Comparison of ENCODE assay signal across 21 cellular contexts in genomic region chr10:77398558-77398957, GRCh38.
DNase-seq lines count a peak whose midpoint lies in the region; ATAC-seq and TF ChIP-seq lines count a peak whose summit lies in the region.
"Had no signal": no experiment of that assay in that cellular context is flagged by ENCODE, and none has a peak within 500 bp of the region (broad histone marks: within the 10 kb centered on the region; RNA-seq: fewer than 3 reads in every experiment).

No MANE protein-coding gene starts in this region.

- H3K9me3 ChIP-seq in Karpas-422 (ENCODE audit: low read length), result no peaks in the 10 kb centered on the region
- H3K9me3 ChIP-seq in psoas muscle, result no peaks in the 10 kb centered on the region
- H3K9me3 ChIP-seq: MG63 had no signal

- H3K4me1 ChIP-seq in Karpas-422 (ENCODE audit: low read length), result peaks cover 19% of the 10 kb centered on the region
- peaks cover 39% of the 10 kb centered on the region for H3K4me1 ChIP-seq in psoas muscle

- no peaks in the 10 kb centered on the region for H3K9me2 ChIP-seq in Karpas-422 (replicated peaks; ENCODE audit: insufficient read depth, low read length)

- H3K79me2 ChIP-seq in Karpas-422 (ENCODE audit: low read length), result no peaks in the 10 kb centered on the region

- in situ Hi-C loops in astrocyte of the spinal cord (cut with HindIII; ENCODE audit: low sequenced_read_pairs), result no loop called here

- DNase-seq in Karpas-422 (no peak), astrocyte of the spinal cord (ENCODE audit: low read depth, low spot score) (peak; percentile 50), psoas muscle (no peak), DMS114 treated with DMSO at 0.1 percent for 48 hours (lab: John Stamatoyannopoulos, UW; ENCODE audit: unreplicated experiment) (no peak), NCI-H1048 (lab: John Stamatoyannopoulos, UW) (no peak)
- DNase-seq in activated CD8-positive, alpha-beta memory T cell treated with anti-CD3 and anti-CD28 coated beads, Interleukin-2, amount 50 U/mL, for 4 hours, result no peak
- DNase-seq: DMS53, EL, GF-D8, GOT3, Kasumi-1, MG63, NCI-H1417 treated with DMSO at 0.1 percent for 48 hours, NCI-H187 treated with DMSO at 0.1 percent for 48 hours, NCI-H2107, NCI-H748 treated with DMSO at 0.1 percent for 48 hours had no signal

- H3K4me3 ChIP-seq in Karpas-422 (ENCODE audit: low read length), result no peak overlapping the region
- no peak overlapping the region for H3K4me3 ChIP-seq in astrocyte of the spinal cord (ENCODE audit: low read depth, low read length)
- no peak overlapping the region for H3K4me3 ChIP-seq in psoas muscle
- H3K4me3 ChIP-seq: MG63 had no signal

- intact Hi-C loops in psoas muscle (cut with DNase I), result no loop called here

- no peak overlapping the region for H3K9ac ChIP-seq in Karpas-422 (ENCODE audit: low read length)

- H2AFZ ChIP-seq in Karpas-422 (ENCODE audit: low read length), result no peak overlapping the region

- peak overlapping the region; percentile 1 for H3K4me2 ChIP-seq in Karpas-422 (ENCODE audit: low read depth, low read length, poor library complexity, severe bottlenecking)

- TF ChIP-seq CTCF in 22Rv1 (IDR thresholded peaks at IDR 0.05) (no peak), astrocyte of the spinal cord (IDR thresholded peaks at IDR 0.05; ENCODE audit: low read depth, low read length) (no peak), psoas muscle (IDR thresholded peaks at IDR 0.05) (no peak)

- 31 to 50% (median 48%) methylated on average over 2 of the region's 2 CpGs for WGBS in psoas muscle, 3 donors

- H4K20me1 ChIP-seq in Karpas-422 (ENCODE audit: insufficient read depth, low read depth, low read length), result peaks cover 10% of the 10 kb centered on the region

- H3K27ac ChIP-seq in 22Rv1 (peak overlapping the region; percentile 30; the same call in 1 of the 2 replicates), Karpas-422 (ENCODE audit: low read length) (no peak overlapping the region), psoas muscle (peak overlapping the region; percentile 48)
- H3K27ac ChIP-seq: C4-2B, RWPE1 had no signal

- H3K27me3 ChIP-seq in Karpas-422 (ENCODE audit: low read length) (no peaks in the 10 kb centered on the region), psoas muscle (ENCODE audit: insufficient read depth in 3 of 3, low read length in 2 of 3) (peaks cover 0 to 4% (median 0%) of the 10 kb centered on the region in 3 donors)
- H3K27me3 ChIP-seq: MG63 had no signal

- no peaks in the 10 kb centered on the region for H3K36me3 ChIP-seq in Karpas-422 (ENCODE audit: insufficient read depth, low read length)
- peaks cover 0 to under 1% of the 10 kb centered on the region in 2 donors for H3K36me3 ChIP-seq in psoas muscle (ENCODE audit: insufficient read depth in 1 of 2, low read depth in 1 of 2)

- ATAC-seq in psoas muscle, result no peak
- ATAC-seq: HCT116, SK-N-SH treated with all-trans-retinoic acid at 6 μM for 48 hours had no signal
